In genomic region chr10:68759223-68759863, GRCh38 we compare ENCODE assay signal across 18 cellular contexts. TPM values are rescaled to one million over a fixed set of nuclear protein-coding genes. Genes with fewer than 3 reads are reported as not detected.
A peak's percentile ranks its signal among the peaks of the same experiment; 100 is the strongest.
DNase-seq lines count a peak whose midpoint lies in the region; ATAC-seq and TF ChIP-seq lines count a peak whose summit lies in the region.
"Had no signal": no experiment of that assay in that cellular context is flagged by ENCODE, and none has a peak within 500 bp of the region (broad histone marks: within the 10 kb centered on the region; RNA-seq: fewer than 3 reads in every experiment).

No MANE protein-coding gene starts in this region.

- DNase-seq in Calu3 = no peak
- no peak for DNase-seq in PC-9
- peak; percentile 22 for DNase-seq in mesenteric fat pad (ENCODE audit: low spot score)
- no peak for DNase-seq in psoas muscle
- no peak for DNase-seq in KBM-7
- no peak for DNase-seq in GM23248
- no peak for DNase-seq in cerebellum (ENCODE audit: low spot score)
- DNase-seq: 8988T; CD4-positive, alpha-beta memory T cell; DND-41; EL; GOT3; H7; HFFc6 had no signal

- in situ Hi-C loops in KBM-7 (cut with MboI; ENCODE audit: low pct_unique_long_range_greater_than_20kb, low sequenced_read_pairs) = no loop called here
- in situ Hi-C loops in GM23248 (cut with MboI) = no loop called here

- no peak overlapping the region for H3K9ac ChIP-seq in GM23248
- H3K9ac ChIP-seq: BLaER1 had no signal

- no peak for TF ChIP-seq CTCF in Calu3 (IDR thresholded peaks at IDR 0.05; ENCODE audit: unreplicated experiment)
- TF ChIP-seq CTCF in PC-9 (conservative IDR thresholded peaks at IDR 0.05) = no peak
- no peak for TF ChIP-seq CTCF in psoas muscle (IDR thresholded peaks at IDR 0.05)

- no peaks in the 10 kb centered on the region for H3K4me1 Mint-ChIP-seq in Calu3 (ENCODE audit: low read depth, unreplicated experiment)
- H3K4me1 Mint-ChIP-seq: CD14-positive monocyte had no signal

- H3K4me3 ChIP-seq in PC-9 (no peak overlapping the region), psoas muscle (no peak overlapping the region), GM23248 (no peak overlapping the region)
- H3K4me3 ChIP-seq: BLaER1, GM12878 had no signal

- 49 to 77% (median 55%) methylated on average over 6 of the region's 6 CpGs for WGBS in psoas muscle, 3 donors
- 97 to 99% methylated on average over 6 of the region's 6 CpGs for WGBS in GM23248 (ENCODE audit: low coverage in 1 of 2, low lambda C conversion rate in 2 of 2, missing lambda C conversion rate in 2 of 2), 2 experiments

- H3K9me2 ChIP-seq in PC-9 (ENCODE audit: insufficient read depth) = no peaks in the 10 kb centered on the region
- no peaks in the 10 kb centered on the region for H3K9me2 ChIP-seq in GM23248 (ENCODE audit: insufficient read depth)

- no peaks in the 10 kb centered on the region for H3K27me3 Mint-ChIP-seq in Calu3 (ENCODE audit: unreplicated experiment)
- H3K27me3 Mint-ChIP-seq: CD4-positive, alpha-beta memory T cell had no signal

- peaks cover 14% of the 10 kb centered on the region for H4K20me1 ChIP-seq in PC-9 (ENCODE audit: insufficient read depth)
- H4K20me1 ChIP-seq in GM23248 (ENCODE audit: insufficient read depth) = no peaks in the 10 kb centered on the region

- intact Hi-C loops in Calu3 (cut with micrococcal nuclease; ENCODE audit: unreplicated experiment) (no loop called here), PC-9 (cut with micrococcal nuclease; ENCODE audit: unreplicated experiment) (no loop called here), psoas muscle (cut with DNase I) (loop anchor here in 1 of 2 donors (10.0 kb wide), 1 partner anchor 215 kb away; no protein-coding TSS in a partner anchor)

- H3K9me3 ChIP-seq in PC-9 (ENCODE audit: insufficient read depth, low read depth) (no peaks in the 10 kb centered on the region), psoas muscle (no peaks in the 10 kb centered on the region), GM23248 (ENCODE audit: low read depth) (no peaks in the 10 kb centered on the region)
- H3K9me3 ChIP-seq: BLaER1 had no signal

- H3K79me2 ChIP-seq in PC-9 (ENCODE audit: low read depth) (no peaks in the 10 kb centered on the region; the same call in 1 of the 2 replicates), GM23248 (ENCODE audit: insufficient read depth) (peaks cover 17% of the 10 kb centered on the region)

- H3K27me3 ChIP-seq in PC-9 (ENCODE audit: insufficient read depth, low read depth) = no peaks in the 10 kb centered on the region
- H3K27me3 ChIP-seq in psoas muscle (ENCODE audit: insufficient read depth in 3 of 3, low read length in 2 of 3) = no peaks in the 10 kb centered on the region
- no peaks in the 10 kb centered on the region for H3K27me3 ChIP-seq in GM23248 (replicated peaks; ENCODE audit: insufficient read depth)
- H3K27me3 ChIP-seq: BLaER1 had no signal

- POLR2A ChIA-PET in PC-9 (lab: Charles Lee; ENCODE audit: unreplicated experiment) = no interaction called here

- H3K27ac Mint-ChIP-seq in Calu3 (ENCODE audit: unreplicated experiment) = no peak overlapping the region
- H3K27ac Mint-ChIP-seq: CD4-positive, alpha-beta memory T cell; HFFc6 had no signal

- H2AFZ ChIP-seq in PC-9 (no peak overlapping the region), GM23248 (no peak overlapping the region)

- H3K27ac ChIP-seq in PC-9 = no peak overlapping the region
- H3K27ac ChIP-seq in psoas muscle = no peak overlapping the region
- no peak overlapping the region for H3K27ac ChIP-seq in GM23248
- H3K27ac ChIP-seq: BLaER1 had no signal

- H3K4me2 ChIP-seq in PC-9 (no peak overlapping the region), GM23248 (ENCODE audit: unreplicated experiment) (no peak overlapping the region)
- H3K4me2 ChIP-seq: BLaER1 had no signal

- ATAC-seq in psoas muscle = peak in 3 of 4 donors; percentile 60 to 81 (median 73)
- ATAC-seq: GM12878, HCT116 had no signal

- CTCF ChIA-PET in Calu3 (lab: Charles Lee) = no interaction called here
- CTCF ChIA-PET in PC-9 (lab: Charles Lee) = no interaction called here

- no peak overlapping the region for H3K4me3 Mint-ChIP-seq in Calu3 (ENCODE audit: low read depth, unreplicated experiment)
- H3K4me3 Mint-ChIP-seq: CD14-positive monocyte; CD4-positive, alpha-beta memory T cell; HFFc6 had no signal

- H3K36me3 ChIP-seq in PC-9 (ENCODE audit: low read depth) (peaks cover 62% of the 10 kb centered on the region), psoas muscle (ENCODE audit: insufficient read depth in 1 of 2, low read depth in 1 of 2) (peaks cover 13 to 98% of the 10 kb centered on the region in 2 donors), GM23248 (ENCODE audit: low read depth) (peaks cover 72% of the 10 kb centered on the region)

- H3K36me3 Mint-ChIP-seq in Calu3 (ENCODE audit: insufficient read depth, unreplicated experiment) = peaks cover 74% of the 10 kb centered on the region

- peaks cover 16% of the 10 kb centered on the region; the same call in 1 of the 2 replicates for H3F3A ChIP-seq in PC-9 (ENCODE audit: insufficient read depth, low read depth)
- H3F3A ChIP-seq in GM23248 (ENCODE audit: insufficient read depth) = no peaks in the 10 kb centered on the region

- H3K9me3 Mint-ChIP-seq in Calu3 (ENCODE audit: low read depth, unreplicated experiment) = no peaks in the 10 kb centered on the region
- H3K9me3 Mint-ChIP-seq: CD14-positive monocyte; CD4-positive, alpha-beta memory T cell; HFFc6 had no signal

- H3K4me1 ChIP-seq in PC-9 (replicated peaks; ENCODE audit: insufficient read depth) (no peaks in the 10 kb centered on the region), psoas muscle (no peaks in the 10 kb centered on the region), GM23248 (ENCODE audit: insufficient read depth) (no peaks in the 10 kb centered on the region)
- H3K4me1 ChIP-seq: BLaER1 had no signal

- BruUV-seq in Calu3 (replicated peaks; lab: Mats Ljungman, UMichigan) (TSS peak; percentile 4), PC-9 (replicated peaks; lab: Mats Ljungman, UMichigan) (TSS peak; percentile 1)

RNA-seq across cellular contexts. Expression of gene CCAR1, which starts 38.3 kb away (rescaled TPM):
- total RNA-seq in Calu3 (2022) (105 and 113 TPM in 2 replicates), PC-9 (2021) (66.1 and 98.3 TPM in 2 replicates), mesenteric fat pad (51.9 TPM), psoas muscle (10 to 100 TPM; 24.1 to 52.8 (median 34.0) TPM), cerebellum (52.4 TPM)
- polyA plus RNA-seq in psoas muscle (10 to 100 TPM; 22.1 to 44.6 (median 26.7) TPM), GM23248 (2016; fragmentation: Nextera tagmentation; extraction: Ambion mirVana) (53.0 and 53.2 TPM in 2 replicates)
- 32.4 and 37.9 TPM in 2 replicates for total RNA-seq in GM23248 (2014; rRNA removed; shearing (Covaris generic))
